In genomic region chr12:106113446-106114083, GRCh38 we compare ENCODE assay signal across 11 cellular contexts. TPM values are rescaled to one million over a fixed set of nuclear protein-coding genes. Genes with fewer than 3 reads are reported as not detected.
DNase-seq lines count a peak whose midpoint lies in the region; ATAC-seq and TF ChIP-seq lines count a peak whose summit lies in the region.
"Had no signal": no experiment of that assay in that cellular context is flagged by ENCODE, and none has a peak within 500 bp of the region (broad histone marks: within the 10 kb centered on the region; RNA-seq: fewer than 3 reads in every experiment).

No MANE protein-coding gene starts in this region.

- no peak for TF ChIP-seq CTCF in HEK293 (tag by site-specific recombination; IDR thresholded peaks at IDR 0.05)
- no peak for TF ChIP-seq CTCF in right atrium auricular region (IDR thresholded peaks at IDR 0.05)
- no peak for TF ChIP-seq CTCF in type B pancreatic cell (conservative IDR thresholded peaks at IDR 0.05)

- H3K36me3 Mint-ChIP-seq in type B pancreatic cell, result no peaks in the 10 kb centered on the region

- POLR2A ChIA-PET in HEK293 (lab: Yijun Ruan, JAX), result interaction anchor here (1.3 kb wide), 1 partner anchor 25 kb away, joined by 4 read pairs; the partner anchor contains the start of gene NUAK1

- peaks cover 53% of the 10 kb centered on the region for H3K4me1 Mint-ChIP-seq in type B pancreatic cell (ENCODE audit: unreplicated experiment)

- H3K27me3 ChIP-seq in adipocyte (replicated peaks; ENCODE audit: control insufficient read depth, insufficient read depth, low read length) (no peaks in the 10 kb centered on the region), right atrium auricular region (no peaks in the 10 kb centered on the region), skeletal muscle tissue (ENCODE audit: control insufficient read depth in 3 of 3, insufficient read depth in 3 of 3, low read length in 3 of 3) (no peaks in the 10 kb centered on the region)

- H3K9ac ChIP-seq in adipocyte (ENCODE audit: low read length) (peak overlapping the region; percentile 74), skeletal muscle tissue (ENCODE audit: low read depth in 1 of 3, low read length in 3 of 3) (peak overlapping the region; percentile 39 to 54 (median 51))

- no peaks in the 10 kb centered on the region for H3K9me3 Mint-ChIP-seq in type B pancreatic cell
- H3K9me3 Mint-ChIP-seq: neural crest cell had no signal

- H3K9me3 ChIP-seq in HEK293 (ENCODE audit: control insufficient read depth, insufficient read depth, low read depth, low read length) (no peaks in the 10 kb centered on the region), adipocyte (ENCODE audit: control insufficient read depth, low read length) (no peaks in the 10 kb centered on the region), right atrium auricular region (no peaks in the 10 kb centered on the region), skeletal muscle tissue (ENCODE audit: control insufficient read depth in 3 of 3, low read length in 3 of 3) (no peaks in the 10 kb centered on the region)

- DNase-seq in adipocyte (ENCODE audit: low read depth) (peak; percentile 39), right atrium auricular region (ENCODE audit: low spot score) (no peak), Kasumi-1 (lab: John Stamatoyannopoulos, UW) (no peak), type B pancreatic cell (ENCODE audit: extremely low spot score, unreplicated experiment) (no peak)
- DNase-seq in stimulated activated CD4-positive, alpha-beta T cell treated with anti-CD3 and anti-CD28 coated beads, Interleukin-4, amount 100 ng/mL, for 4 hours, result no peak
- DNase-seq: activated naive CD4-positive, alpha-beta T cell treated with Interleukin-2 at 50 U/mL for 16 hours; NCI-H748 treated with DMSO at 0.1 percent for 48 hours had no signal

- H3K4me1 ChIP-seq in HEK293 (ENCODE audit: control insufficient read depth, insufficient read depth, low read length) (peaks cover 18% of the 10 kb centered on the region), adipocyte (ENCODE audit: control insufficient read depth, insufficient read depth, low read length) (peaks cover 63% of the 10 kb centered on the region), right atrium auricular region (peaks cover 0 to 87% of the 10 kb centered on the region in 2 donors), skeletal muscle tissue (ENCODE audit: control insufficient read depth in 3 of 3, insufficient read depth in 3 of 3, low read length in 3 of 3) (peaks cover 50 to 74% (median 63%) of the 10 kb centered on the region in 3 donors)

- H3K27ac ChIP-seq in HEK293 (ENCODE audit: extremely low read depth, low read depth, low read length), result no peak overlapping the region
- peak overlapping the region; percentile 70 to 85 for H3K27ac ChIP-seq in right atrium auricular region
- H3K27ac ChIP-seq in skeletal muscle tissue (ENCODE audit: low read depth, low read length), result peak overlapping the region; percentile 72

- H3K27ac Mint-ChIP-seq in type B pancreatic cell, result no peak overlapping the region

- CTCF ChIA-PET in HEK293 (lab: Yijun Ruan, JAX), result no interaction called here

- no peak for ATAC-seq in GM18907 (IDR thresholded peaks at IDR 0.05; ENCODE audit: unreplicated experiment)

- no peaks in the 10 kb centered on the region for H3K36me3 ChIP-seq in HEK293 (ENCODE audit: control insufficient read depth in 2 of 2, insufficient read depth in 1 of 2, low read length in 2 of 2)
- H3K36me3 ChIP-seq in adipocyte (ENCODE audit: control insufficient read depth, insufficient read depth, low read length, severe bottlenecking), result no peaks in the 10 kb centered on the region
- H3K36me3 ChIP-seq in right atrium auricular region, result no peaks in the 10 kb centered on the region
- no peaks in the 10 kb centered on the region for H3K36me3 ChIP-seq in skeletal muscle tissue (ENCODE audit: control insufficient read depth in 3 of 3, insufficient read depth in 3 of 3, low read length in 3 of 3)

- H3K4me3 ChIP-seq in HEK293 (ENCODE audit: low read depth, low read length) (no peak overlapping the region), adipocyte (ENCODE audit: low read length) (peak overlapping the region; percentile 1), right atrium auricular region (no peak overlapping the region), skeletal muscle tissue (ENCODE audit: low read length in 3 of 3) (peak overlapping the region in 1 of 3 donors; percentile 35)

- H3K4me3 Mint-ChIP-seq in type B pancreatic cell, result no peak overlapping the region

- H3K27me3 Mint-ChIP-seq in type B pancreatic cell, result peaks cover 6% of the 10 kb centered on the region

TF ChIP-seq in HEK293, 187 proteins besides CTCF, POLR2A, EP300 and RAD21:
- TF ChIP-seq ZNF664 (tag by site-specific recombination; IDR thresholded peaks at IDR 0.05) (no peak), ZBTB20 (tag by site-specific recombination; IDR thresholded peaks at IDR 0.05) (peak; percentile 88), ZNF37A (tag by site-specific recombination; IDR thresholded peaks at IDR 0.05) (no peak)

RNA-seq across cellular contexts. Expression of gene NUAK1, which starts 25.2 kb away (rescaled TPM):
- 10 to 100 TPM; 16.9 to 30.1 TPM for total RNA-seq in right atrium auricular region
- 9.4 TPM for total RNA-seq in skeletal muscle tissue
- 6.5 and 8.1 TPM in 2 replicates for total RNA-seq in type B pancreatic cell (ENCODE audit: low replicate concordance)
